Comparison of ENCODE assay signal across 1 cellular context in the genomic region with DNA sequence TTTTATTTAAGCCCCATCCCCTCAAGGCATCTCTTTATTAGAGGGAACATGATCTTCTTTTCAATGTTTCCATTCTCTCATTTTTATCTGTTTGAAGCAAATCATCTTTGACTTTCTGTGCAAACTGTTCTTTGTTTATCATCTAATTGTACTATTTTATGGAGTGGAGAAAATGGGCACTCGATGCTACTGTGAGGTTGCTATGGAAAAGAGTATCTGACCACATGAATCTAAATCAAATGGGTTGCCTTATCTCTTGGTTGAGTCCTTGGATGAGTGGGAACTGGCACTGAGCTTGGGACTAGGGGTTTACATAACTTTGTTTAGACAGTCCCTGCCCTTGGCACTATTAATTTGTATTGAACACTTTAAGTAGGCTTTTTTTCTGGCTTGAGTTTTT.
TF ChIP-seq lines count a peak whose summit lies in the region.

No MANE protein-coding gene starts in this region.

TF ChIP-seq in HEK293, 187 proteins besides CTCF, POLR2A, EP300 and RAD21 (continued from another document):
- TF ChIP-seq MYNN (tag by site-specific recombination; IDR thresholded peaks at IDR 0.05; ENCODE audit: borderline replicate concordance) (no peak), ZNF16 (tag by site-specific recombination; IDR thresholded peaks at IDR 0.05; ENCODE audit: low read depth) (no peak), ZNF639 (tag by site-specific recombination; IDR thresholded peaks at IDR 0.05) (no peak), OSR2 (tag by site-specific recombination; IDR thresholded peaks at IDR 0.05) (peak; percentile 65), FEZF1 (tag by site-specific recombination; IDR thresholded peaks at IDR 0.05) (peak; percentile 77), ZNF843 (tag by site-specific recombination; IDR thresholded peaks at IDR 0.05) (peak; percentile 84), ZNF707 (tag by site-specific recombination; IDR thresholded peaks at IDR 0.05) (no peak), ZFP69B (tag by site-specific recombination; IDR thresholded peaks at IDR 0.05) (no peak), ZNF114 (tag by site-specific recombination; IDR thresholded peaks at IDR 0.05) (no peak), HOXC10 (CRISPR knock-in tag; IDR thresholded peaks at IDR 0.05) (no peak), ZNF654 (tag by site-specific recombination; IDR thresholded peaks at IDR 0.05; ENCODE audit: low read depth) (no peak), ZBTB20 (tag by site-specific recombination; IDR thresholded peaks at IDR 0.05) (no peak), ZBTB1 (tag by site-specific recombination; IDR thresholded peaks at IDR 0.05) (no peak), ZNF366 (tag by site-specific recombination; conservative IDR thresholded peaks at IDR 0.05) (no peak), ZNF555 (tag by site-specific recombination; conservative IDR thresholded peaks at IDR 0.05) (no peak), ZNF26 (tag by site-specific recombination; IDR thresholded peaks at IDR 0.05) (no peak), BCL11A (tag by site-specific recombination; IDR thresholded peaks at IDR 0.05; ENCODE audit: low read depth) (no peak), AEBP2 (tag by site-specific recombination; IDR thresholded peaks at IDR 0.05; ENCODE audit: borderline replicate concordance) (no peak), OVOL3 (tag by site-specific recombination; IDR thresholded peaks at IDR 0.05) (peak; percentile 81; the same call in 1 of the 2 replicates), GLI4 (tag by site-specific recombination; IDR thresholded peaks at IDR 0.05) (no peak), ZNF629 (tag by site-specific recombination; IDR thresholded peaks at IDR 0.05) (no peak), GFI1B (tag by site-specific recombination; IDR thresholded peaks at IDR 0.05) (no peak), PRDM4 (tag by site-specific recombination; IDR thresholded peaks at IDR 0.05) (peak; percentile 39; the same call in 1 of the 2 replicates), GLIS2 (tag by site-specific recombination; IDR thresholded peaks at IDR 0.05) (no peak), ZFP41 (tag by site-specific recombination; IDR thresholded peaks at IDR 0.05; ENCODE audit: borderline replicate concordance) (no peak)
- TF ChIP-seq, protein P1, sequence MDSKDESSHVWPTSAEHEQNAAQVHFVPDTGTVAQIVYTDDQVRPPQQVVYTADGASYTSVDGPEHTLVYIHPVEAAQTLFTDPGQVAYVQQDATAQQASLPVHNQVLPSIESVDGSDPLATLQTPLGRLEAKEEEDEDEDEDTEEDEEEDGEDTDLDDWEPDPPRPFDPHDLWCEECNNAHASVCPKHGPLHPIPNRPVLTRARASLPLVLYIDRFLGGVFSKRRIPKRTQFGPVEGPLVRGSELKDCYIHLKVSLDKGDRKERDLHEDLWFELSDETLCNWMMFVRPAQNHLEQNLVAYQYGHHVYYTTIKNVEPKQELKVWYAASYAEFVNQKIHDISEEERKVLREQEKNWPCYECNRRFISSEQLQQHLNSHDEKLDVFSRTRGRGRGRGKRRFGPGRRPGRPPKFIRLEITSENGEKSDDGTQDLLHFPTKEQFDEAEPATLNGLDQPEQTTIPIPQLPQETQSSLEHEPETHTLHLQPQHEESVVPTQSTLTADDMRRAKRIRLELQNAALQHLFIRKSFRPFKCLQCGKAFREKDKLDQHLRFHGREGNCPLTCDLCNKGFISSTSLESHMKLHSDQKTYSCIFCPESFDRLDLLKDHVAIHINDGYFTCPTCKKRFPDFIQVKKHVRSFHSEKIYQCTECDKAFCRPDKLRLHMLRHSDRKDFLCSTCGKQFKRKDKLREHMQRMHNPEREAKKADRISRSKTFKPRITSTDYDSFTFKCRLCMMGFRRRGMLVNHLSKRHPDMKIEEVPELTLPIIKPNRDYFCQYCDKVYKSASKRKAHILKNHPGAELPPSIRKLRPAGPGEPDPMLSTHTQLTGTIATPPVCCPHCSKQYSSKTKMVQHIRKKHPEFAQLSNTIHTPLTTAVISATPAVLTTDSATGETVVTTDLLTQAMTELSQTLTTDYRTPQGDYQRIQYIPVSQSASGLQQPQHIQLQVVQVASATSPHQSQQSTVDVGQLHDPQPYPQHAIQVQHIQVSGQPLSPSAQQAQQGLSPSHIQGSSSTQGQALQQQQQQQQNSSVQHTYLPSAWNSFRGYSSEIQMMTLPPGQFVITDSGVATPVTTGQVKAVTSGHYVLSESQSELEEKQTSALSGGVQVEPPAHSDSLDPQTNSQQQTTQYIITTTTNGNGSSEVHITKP (tag by site-specific recombination; IDR thresholded peaks at IDR 0.05) = 0 out of 2 replicates have a peak, but pooled peaks have one; percentile 13
- TF ChIP-seq, protein P2, sequence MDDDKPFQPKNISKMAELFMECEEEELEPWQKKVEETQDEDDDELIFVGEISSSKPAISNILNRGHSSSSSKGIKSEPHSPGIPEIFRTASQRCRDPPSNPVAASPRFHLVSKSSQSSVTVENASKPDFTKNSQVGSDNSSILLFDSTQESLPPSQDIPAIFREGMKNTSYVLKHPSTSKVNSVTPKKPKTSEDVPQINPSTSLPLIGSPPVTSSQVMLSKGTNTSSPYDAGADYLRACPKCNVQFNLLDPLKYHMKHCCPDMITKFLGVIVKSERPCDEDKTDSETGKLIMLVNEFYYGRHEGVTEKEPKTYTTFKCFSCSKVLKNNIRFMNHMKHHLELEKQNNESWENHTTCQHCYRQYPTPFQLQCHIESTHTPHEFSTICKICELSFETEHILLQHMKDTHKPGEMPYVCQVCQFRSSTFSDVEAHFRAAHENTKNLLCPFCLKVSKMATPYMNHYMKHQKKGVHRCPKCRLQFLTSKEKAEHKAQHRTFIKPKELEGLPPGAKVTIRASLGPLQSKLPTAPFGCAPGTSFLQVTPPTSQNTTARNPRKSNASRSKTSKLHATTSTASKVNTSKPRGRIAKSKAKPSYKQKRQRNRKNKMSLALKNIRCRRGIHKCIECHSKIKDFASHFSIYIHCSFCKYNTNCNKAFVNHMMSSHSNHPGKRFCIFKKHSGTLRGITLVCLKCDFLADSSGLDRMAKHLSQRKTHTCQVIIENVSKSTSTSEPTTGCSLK (tag by site-specific recombination; IDR thresholded peaks at IDR 0.05) = no peak
